ENCODE assay signal across 21 cellular contexts in genomic region chr16:8775359-8775758, GRCh38.
"Had no signal": no experiment of that assay in that cellular context is flagged by ENCODE, and none has a peak within 500 bp of the region (broad histone marks: within the 10 kb centered on the region; RNA-seq: fewer than 3 reads in every experiment).

No MANE protein-coding gene starts in this region.

- H3K27me3 ChIP-seq: colonic mucosa, esophagus muscularis mucosa, gastrocnemius medialis, heart right ventricle, left lung had no signal

- FAIRE-seq: endometrium, islet of Langerhans had no signal

- H3K4me1 Mint-ChIP-seq: endodermal cell had no signal

- H3K27ac Mint-ChIP-seq: dendritic cell treated with granulocyte-macrophage colony-stimulating factor and Interleukin-4, amounts not matched to agents 40 ng/mL and 50 ng/mL, for 4 days; endodermal cell had no signal

- H3K36me3 ChIP-seq: colonic mucosa, gastrocnemius medialis had no signal

- H3K4me1 ChIP-seq: colonic mucosa, esophagus muscularis mucosa, gastrocnemius medialis, heart right ventricle, left lung, lower lobe of right lung had no signal

- H3K4me3 ChIP-seq: colonic mucosa, esophagus muscularis mucosa, gastrocnemius medialis, heart right ventricle, left lung, lower lobe of right lung had no signal

- H3K4me3 Mint-ChIP-seq: dendritic cell treated with granulocyte-macrophage colony-stimulating factor and Interleukin-4, amounts not matched to agents 40 ng/mL and 50 ng/mL, for 4 days; effector memory CD8-positive, alpha-beta T cell; endodermal cell had no signal

- ATAC-seq: effector memory CD8-positive, alpha-beta T cell; gastrocnemius medialis; heart right ventricle; left cardiac atrium; left ventricle myocardium superior had no signal

- H3K9me3 ChIP-seq: colonic mucosa, esophagus muscularis mucosa, gastrocnemius medialis, heart right ventricle, left lung, lower lobe of right lung had no signal

- H3K9me3 Mint-ChIP-seq: dendritic cell treated with granulocyte-macrophage colony-stimulating factor and Interleukin-4, amounts not matched to agents 40 ng/mL and 50 ng/mL, for 4 days; effector memory CD8-positive, alpha-beta T cell had no signal

- H3K27ac ChIP-seq: colonic mucosa, esophagus muscularis mucosa, gastrocnemius medialis, heart right ventricle, left lung, lower lobe of right lung had no signal

- DNase-seq: colonic mucosa; cortex of kidney; effector CD8-positive, alpha-beta T cell; effector memory CD8-positive, alpha-beta T cell; foreskin fibroblast; foreskin melanocyte; gastrocnemius medialis; glutamatergic neuron; head of caudate nucleus; heart right ventricle; hippocampal formation; left cardiac atrium; left ventricle myocardium superior; lower lobe of right lung; midbrain had no signal

- H3K27me3 Mint-ChIP-seq: dendritic cell treated with granulocyte-macrophage colony-stimulating factor and Interleukin-4, amounts not matched to agents 40 ng/mL and 50 ng/mL, for 4 days; effector memory CD8-positive, alpha-beta T cell had no signal
